In the genomic region with DNA sequence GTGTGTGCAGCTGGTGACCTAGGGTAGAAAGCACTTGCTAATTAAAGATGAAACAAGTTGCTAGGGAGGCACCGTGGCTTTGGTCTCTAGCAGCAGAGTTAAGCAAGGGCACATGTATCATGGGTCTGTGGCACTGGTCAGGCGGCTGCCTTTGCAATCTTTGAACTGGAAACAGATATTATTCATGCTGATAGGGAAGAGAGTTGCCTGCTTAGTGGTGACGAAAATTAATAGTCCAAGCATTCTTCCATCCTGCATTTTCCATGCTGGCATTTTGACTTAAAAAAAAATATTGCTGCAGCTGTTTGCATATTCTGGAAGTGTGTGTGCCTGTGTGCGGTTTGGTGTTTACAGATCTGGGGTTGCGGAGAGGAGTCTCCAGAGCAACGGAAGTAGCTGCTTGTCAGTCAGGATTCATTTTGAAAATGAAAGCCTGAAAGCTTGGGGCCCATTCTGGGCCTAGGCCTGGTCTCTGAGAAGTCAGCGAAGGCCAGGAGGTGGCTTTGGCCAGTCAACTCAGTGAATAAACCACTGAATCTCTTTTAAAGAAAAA, we compare ENCODE assay signal across 8 cellular contexts.
DNase-seq lines count a peak whose midpoint lies in the region; ATAC-seq and TF ChIP-seq lines count a peak whose summit lies in the region.

No MANE protein-coding gene starts in this region.

- in situ Hi-C loops in GM13977 (cut with MboI; ENCODE audit: low pct_unique_long_range_greater_than_20kb, low sequenced_read_pairs, unreplicated experiment): no loop called here

- ATAC-seq in HG02610 (IDR thresholded peaks at IDR 0.05; ENCODE audit: unreplicated experiment): peak; percentile 69

- H3K4me1 Mint-ChIP-seq in activated naive CD4-positive, alpha-beta T cell treated with anti-CD3 and anti-CD28 coated beads, Interleukin-2, amount 10 ng/mL, durations not matched to agents 7 days and 5 days: peaks cover 58% of the 10 kb centered on the region

- no peaks in the 10 kb centered on the region for H3K9me3 Mint-ChIP-seq in activated naive CD4-positive, alpha-beta T cell treated with anti-CD3 and anti-CD28 coated beads, Interleukin-2, amount 10 ng/mL, durations not matched to agents 7 days and 5 days

- TF ChIP-seq CTCF in GM13977 (IDR thresholded peaks at IDR 0.05; ENCODE audit: extremely low read depth, insufficient read depth, missing control alignments): no peak

- H3K27me3 Mint-ChIP-seq in activated naive CD4-positive, alpha-beta T cell treated with anti-CD3 and anti-CD28 coated beads, Interleukin-2, amount 10 ng/mL, durations not matched to agents 7 days and 5 days: no peaks in the 10 kb centered on the region

- H3K36me3 Mint-ChIP-seq in activated naive CD4-positive, alpha-beta T cell treated with anti-CD3 and anti-CD28 coated beads, Interleukin-2, amount 10 ng/mL, durations not matched to agents 7 days and 5 days: no peaks in the 10 kb centered on the region

- DNase-seq in GM13977 (ENCODE audit: low spot score) (peak; percentile 82), NOMO-1 (lab: John Stamatoyannopoulos, UW; ENCODE audit: unreplicated experiment in 2 of 2) (peak; percentile 49 to 78), SHP77 (lab: John Stamatoyannopoulos, UW) (no peak), NCI-H446 (lab: John Stamatoyannopoulos, UW) (no peak), SHP77 treated with DMSO at 0.1 percent for 48 hours (lab: John Stamatoyannopoulos, UW) (no peak)
- peak; percentile 78 for DNase-seq in activated naive CD4-positive, alpha-beta T cell treated with anti-CD3 and anti-CD28 coated beads, Interleukin-2, amount 10 ng/mL, durations not matched to agents 7 days and 5 days
- peak; percentile 6 to 23 for DNase-seq in stimulated activated CD4-positive, alpha-beta T cell treated with anti-CD3 and anti-CD28 coated beads, Interleukin-1b, Interleukin-23, amount 100 ng/mL, for 4 hours (ENCODE audit: low read depth in 2 of 2)

- peak overlapping the region; percentile 99 for H3K27ac Mint-ChIP-seq in activated naive CD4-positive, alpha-beta T cell treated with anti-CD3 and anti-CD28 coated beads, Interleukin-2, amount 10 ng/mL, durations not matched to agents 7 days and 5 days

- H3K4me3 Mint-ChIP-seq in activated naive CD4-positive, alpha-beta T cell treated with anti-CD3 and anti-CD28 coated beads, Interleukin-2, amount 10 ng/mL, durations not matched to agents 7 days and 5 days: peak overlapping the region; percentile 73

- CTCF ChIA-PET in activated naive CD4-positive, alpha-beta T cell treated with anti-CD3 and anti-CD28 coated beads, Interleukin-2, amount 10 ng/mL, durations not matched to agents 7 days and 5 days (lab: Charles Lee): interaction anchor here (0.6 to 1.2 kb wide), 3 partner anchors 22 to 74 kb away, joined by 3 to 5 read pairs (median 3); no protein-coding TSS in a partner anchor

Comparison
In these comparisons a context has a peak if more than half of its experiments do, and no peak if none do; other contexts are left out.
1. DNase-seq: peak in GM13977 (single experiment), NOMO-1 (2 of 2), activated naive CD4-positive, alpha-beta T cell treated with anti-CD3 and anti-CD28 coated beads, Interleukin-2, amount 10 ng/mL, durations not matched to agents 7 days and 5 days (single experiment) and stimulated activated CD4-positive, alpha-beta T cell treated with anti-CD3 and anti-CD28 coated beads, Interleukin-1b, Interleukin-23, amount 100 ng/mL, for 4 hours (2 of 2); none in SHP77 (0 of 2), NCI-H446 (0 of 2) and SHP77 treated with DMSO at 0.1 percent for 48 hours (single experiment).